Comparison of ENCODE assay signal across 1 cellular context in genomic region chr22:29268511-29269229, GRCh38.
TF ChIP-seq lines count a peak whose summit lies in the region.

No MANE protein-coding gene starts in this region.

TF ChIP-seq in K562, 482 proteins besides CTCF, POLR2A, EP300 and RAD21 (continued from another document and continues in another):
- 0 out of 2 replicates have a peak, but pooled peaks have one; percentile 23 for TF ChIP-seq ZBTB40 (IDR thresholded peaks at IDR 0.05)
- TF ChIP-seq ZBTB40 (CRISPR knock-in tag; IDR thresholded peaks at IDR 0.05), result no peak
- TF ChIP-seq, protein P1, sequence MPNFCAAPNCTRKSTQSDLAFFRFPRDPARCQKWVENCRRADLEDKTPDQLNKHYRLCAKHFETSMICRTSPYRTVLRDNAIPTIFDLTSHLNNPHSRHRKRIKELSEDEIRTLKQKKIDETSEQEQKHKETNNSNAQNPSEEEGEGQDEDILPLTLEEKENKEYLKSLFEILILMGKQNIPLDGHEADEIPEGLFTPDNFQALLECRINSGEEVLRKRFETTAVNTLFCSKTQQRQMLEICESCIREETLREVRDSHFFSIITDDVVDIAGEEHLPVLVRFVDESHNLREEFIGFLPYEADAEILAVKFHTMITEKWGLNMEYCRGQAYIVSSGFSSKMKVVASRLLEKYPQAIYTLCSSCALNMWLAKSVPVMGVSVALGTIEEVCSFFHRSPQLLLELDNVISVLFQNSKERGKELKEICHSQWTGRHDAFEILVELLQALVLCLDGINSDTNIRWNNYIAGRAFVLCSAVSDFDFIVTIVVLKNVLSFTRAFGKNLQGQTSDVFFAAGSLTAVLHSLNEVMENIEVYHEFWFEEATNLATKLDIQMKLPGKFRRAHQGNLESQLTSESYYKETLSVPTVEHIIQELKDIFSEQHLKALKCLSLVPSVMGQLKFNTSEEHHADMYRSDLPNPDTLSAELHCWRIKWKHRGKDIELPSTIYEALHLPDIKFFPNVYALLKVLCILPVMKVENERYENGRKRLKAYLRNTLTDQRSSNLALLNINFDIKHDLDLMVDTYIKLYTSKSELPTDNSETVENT (CRISPR knock-in tag; IDR thresholded peaks at IDR 0.05), result no peak
- TF ChIP-seq ZNF780A (CRISPR knock-in tag; IDR thresholded peaks at IDR 0.05), result no peak
- TF ChIP-seq HMGN3 (IDR thresholded peaks at IDR 0.05; ENCODE audit: borderline replicate concordance, extremely low read depth, insufficient read length, low read depth, low read length), result peak; percentile 31
- TF ChIP-seq ERF (CRISPR knock-in tag; IDR thresholded peaks at IDR 0.05), result peak; percentile 57; the same call in 1 of the 2 replicates
- TF ChIP-seq SMARCA4 (IDR thresholded peaks at IDR 0.05), result no peak
- TF ChIP-seq ZBTB8A (IDR thresholded peaks at IDR 0.05; ENCODE audit: partially characterized antibody), result no peak
- no peak for TF ChIP-seq FUS (optimal IDR thresholded peaks at IDR 0.05; ENCODE audit: low read depth, low read length)
- TF ChIP-seq ZSCAN29 (IDR thresholded peaks at IDR 0.05), result no peak
- TF ChIP-seq ILK (tag; IDR thresholded peaks at IDR 0.05; ENCODE audit: borderline replicate concordance, low read depth), result no peak
- no peak for TF ChIP-seq KDM4B (IDR thresholded peaks at IDR 0.05; ENCODE audit: borderline replicate concordance in 2 of 2, low read depth in 1 of 2)
- TF ChIP-seq SPI1 (IDR thresholded peaks at IDR 0.05; ENCODE audit: borderline replicate concordance, low read depth, low read length), result no peak
- TF ChIP-seq NR1H2 (CRISPR knock-in tag; IDR thresholded peaks at IDR 0.05), result no peak
- TF ChIP-seq CBFA2T2 (conservative IDR thresholded peaks at IDR 0.05), result no peak
- TF ChIP-seq FIP1L1 (IDR thresholded peaks at IDR 0.05; ENCODE audit: low read depth, low read length, poor library complexity, severe bottlenecking), result peak; percentile 63
- no peak for TF ChIP-seq U2AF2 (optimal IDR thresholded peaks at IDR 0.05; ENCODE audit: low read depth, low read length)
- no peak for TF ChIP-seq EGR1 (conservative IDR thresholded peaks at IDR 0.05)
- peak; percentile 98 for TF ChIP-seq L3MBTL2 (IDR thresholded peaks at IDR 0.05)
- TF ChIP-seq EZH2 (IDR thresholded peaks at IDR 0.05; ENCODE audit: borderline replicate concordance, low read depth, low read length), result no peak
- TF ChIP-seq HDGF (IDR thresholded peaks at IDR 0.05), result no peak
- TF ChIP-seq SMARCE1 (IDR thresholded peaks at IDR 0.05), result no peak
- TF ChIP-seq NONO (IDR thresholded peaks at IDR 0.05; ENCODE audit: low read depth in 2 of 2, low read length in 1 of 2), result peak in 1 of 2 experiments; percentile 19; a peak in 1 of 4 replicates
- no peak for TF ChIP-seq NR4A1 (CRISPR knock-in tag; IDR thresholded peaks at IDR 0.05)
- 0 out of 2 replicates have a peak, but pooled peaks have one; percentile 19 for TF ChIP-seq NR4A1 (tag; IDR thresholded peaks at IDR 0.05)
- no peak for TF ChIP-seq MLX (CRISPR knock-in tag; conservative IDR thresholded peaks at IDR 0.05)
- peak; percentile 76 for TF ChIP-seq U2AF1 (optimal IDR thresholded peaks at IDR 0.05; ENCODE audit: low read depth, low read length)
- TF ChIP-seq KLF16 (IDR thresholded peaks at IDR 0.05), result no peak
- no peak for TF ChIP-seq CHD4 (IDR thresholded peaks at IDR 0.05; ENCODE audit: insufficient read depth, insufficient replicate concordance, low read depth, low read length, poor library complexity, severe bottlenecking)
- TF ChIP-seq ZNF140 (CRISPR knock-in tag; IDR thresholded peaks at IDR 0.05), result 0 out of 2 replicates have a peak, but pooled peaks have one; percentile 11
- TF ChIP-seq E2F3 (CRISPR knock-in tag; IDR thresholded peaks at IDR 0.05), result peak; percentile 85
- TF ChIP-seq MYBL2 (IDR thresholded peaks at IDR 0.05; ENCODE audit: low read depth), result no peak
- no peak for TF ChIP-seq MYBL2 (CRISPR knock-in tag; IDR thresholded peaks at IDR 0.05; ENCODE audit: borderline replicate concordance)
- TF ChIP-seq YY1 (IDR thresholded peaks at IDR 0.05; ENCODE audit: borderline replicate concordance in 1 of 3, control insufficient read depth in 1 of 3, extremely low read depth in 1 of 3, insufficient read depth in 3 of 3, insufficient read length in 1 of 3, insufficient replicate concordance in 2 of 3, low read depth in 1 of 3, low read length in 2 of 3), result peak in 1 of 3 experiments; percentile 23
- TF ChIP-seq BRD4 (IDR thresholded peaks at IDR 0.05), result peak; percentile 99
- TF ChIP-seq, protein P2, sequence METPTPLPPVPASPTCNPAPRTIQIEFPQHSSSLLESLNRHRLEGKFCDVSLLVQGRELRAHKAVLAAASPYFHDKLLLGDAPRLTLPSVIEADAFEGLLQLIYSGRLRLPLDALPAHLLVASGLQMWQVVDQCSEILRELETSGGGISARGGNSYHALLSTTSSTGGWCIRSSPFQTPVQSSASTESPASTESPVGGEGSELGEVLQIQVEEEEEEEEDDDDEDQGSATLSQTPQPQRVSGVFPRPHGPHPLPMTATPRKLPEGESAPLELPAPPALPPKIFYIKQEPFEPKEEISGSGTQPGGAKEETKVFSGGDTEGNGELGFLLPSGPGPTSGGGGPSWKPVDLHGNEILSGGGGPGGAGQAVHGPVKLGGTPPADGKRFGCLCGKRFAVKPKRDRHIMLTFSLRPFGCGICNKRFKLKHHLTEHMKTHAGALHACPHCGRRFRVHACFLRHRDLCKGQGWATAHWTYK (CRISPR knock-in tag; IDR thresholded peaks at IDR 0.05), result peak; percentile 47; the same call in 1 of the 2 replicates
- 0 out of 2 replicates have a peak, but pooled peaks have one; percentile 1 for TF ChIP-seq GTF2E2 (tag; IDR thresholded peaks at IDR 0.05)
- TF ChIP-seq RBFOX2 (IDR thresholded peaks at IDR 0.05; ENCODE audit: low read depth, low read length), result peak; percentile 85
- no peak for TF ChIP-seq MED1 (CRISPR knock-in tag; IDR thresholded peaks at IDR 0.05; ENCODE audit: borderline replicate concordance)
- no peak for TF ChIP-seq HMG20B (CRISPR knock-in tag; IDR thresholded peaks at IDR 0.05)
- TF ChIP-seq NCOA1 (IDR thresholded peaks at IDR 0.05; ENCODE audit: low read depth), result no peak
- 0 out of 2 replicates have a peak, but pooled peaks have one; percentile 51 for TF ChIP-seq ZNF311 (CRISPR knock-in tag; IDR thresholded peaks at IDR 0.05)
- TF ChIP-seq, protein P3, sequence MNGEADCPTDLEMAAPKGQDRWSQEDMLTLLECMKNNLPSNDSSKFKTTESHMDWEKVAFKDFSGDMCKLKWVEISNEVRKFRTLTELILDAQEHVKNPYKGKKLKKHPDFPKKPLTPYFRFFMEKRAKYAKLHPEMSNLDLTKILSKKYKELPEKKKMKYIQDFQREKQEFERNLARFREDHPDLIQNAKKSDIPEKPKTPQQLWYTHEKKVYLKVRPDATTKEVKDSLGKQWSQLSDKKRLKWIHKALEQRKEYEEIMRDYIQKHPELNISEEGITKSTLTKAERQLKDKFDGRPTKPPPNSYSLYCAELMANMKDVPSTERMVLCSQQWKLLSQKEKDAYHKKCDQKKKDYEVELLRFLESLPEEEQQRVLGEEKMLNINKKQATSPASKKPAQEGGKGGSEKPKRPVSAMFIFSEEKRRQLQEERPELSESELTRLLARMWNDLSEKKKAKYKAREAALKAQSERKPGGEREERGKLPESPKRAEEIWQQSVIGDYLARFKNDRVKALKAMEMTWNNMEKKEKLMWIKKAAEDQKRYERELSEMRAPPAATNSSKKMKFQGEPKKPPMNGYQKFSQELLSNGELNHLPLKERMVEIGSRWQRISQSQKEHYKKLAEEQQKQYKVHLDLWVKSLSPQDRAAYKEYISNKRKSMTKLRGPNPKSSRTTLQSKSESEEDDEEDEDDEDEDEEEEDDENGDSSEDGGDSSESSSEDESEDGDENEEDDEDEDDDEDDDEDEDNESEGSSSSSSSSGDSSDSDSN (IDR thresholded peaks at IDR 0.05; ENCODE audit: borderline replicate concordance in 1 of 2, low read depth in 2 of 2, low read length in 2 of 2), result 0 out of 4 replicates have a peak, but pooled peaks of 1 of the 2 experiments have one; percentile 60
- TF ChIP-seq ZNF174 (CRISPR knock-in tag; IDR thresholded peaks at IDR 0.05), result no peak
- TF ChIP-seq GABPB1 (CRISPR knock-in tag; IDR thresholded peaks at IDR 0.05), result peak; percentile 27; the same call in 1 of the 2 replicates
- no peak for TF ChIP-seq ATF7 (IDR thresholded peaks at IDR 0.05)
- TF ChIP-seq ZNF274 (IDR thresholded peaks at IDR 0.05; ENCODE audit: borderline replicate concordance, low read depth, low read length), result no peak
- no peak for TF ChIP-seq PYGO2 (tag; IDR thresholded peaks at IDR 0.05)
- TF ChIP-seq, protein P4, sequence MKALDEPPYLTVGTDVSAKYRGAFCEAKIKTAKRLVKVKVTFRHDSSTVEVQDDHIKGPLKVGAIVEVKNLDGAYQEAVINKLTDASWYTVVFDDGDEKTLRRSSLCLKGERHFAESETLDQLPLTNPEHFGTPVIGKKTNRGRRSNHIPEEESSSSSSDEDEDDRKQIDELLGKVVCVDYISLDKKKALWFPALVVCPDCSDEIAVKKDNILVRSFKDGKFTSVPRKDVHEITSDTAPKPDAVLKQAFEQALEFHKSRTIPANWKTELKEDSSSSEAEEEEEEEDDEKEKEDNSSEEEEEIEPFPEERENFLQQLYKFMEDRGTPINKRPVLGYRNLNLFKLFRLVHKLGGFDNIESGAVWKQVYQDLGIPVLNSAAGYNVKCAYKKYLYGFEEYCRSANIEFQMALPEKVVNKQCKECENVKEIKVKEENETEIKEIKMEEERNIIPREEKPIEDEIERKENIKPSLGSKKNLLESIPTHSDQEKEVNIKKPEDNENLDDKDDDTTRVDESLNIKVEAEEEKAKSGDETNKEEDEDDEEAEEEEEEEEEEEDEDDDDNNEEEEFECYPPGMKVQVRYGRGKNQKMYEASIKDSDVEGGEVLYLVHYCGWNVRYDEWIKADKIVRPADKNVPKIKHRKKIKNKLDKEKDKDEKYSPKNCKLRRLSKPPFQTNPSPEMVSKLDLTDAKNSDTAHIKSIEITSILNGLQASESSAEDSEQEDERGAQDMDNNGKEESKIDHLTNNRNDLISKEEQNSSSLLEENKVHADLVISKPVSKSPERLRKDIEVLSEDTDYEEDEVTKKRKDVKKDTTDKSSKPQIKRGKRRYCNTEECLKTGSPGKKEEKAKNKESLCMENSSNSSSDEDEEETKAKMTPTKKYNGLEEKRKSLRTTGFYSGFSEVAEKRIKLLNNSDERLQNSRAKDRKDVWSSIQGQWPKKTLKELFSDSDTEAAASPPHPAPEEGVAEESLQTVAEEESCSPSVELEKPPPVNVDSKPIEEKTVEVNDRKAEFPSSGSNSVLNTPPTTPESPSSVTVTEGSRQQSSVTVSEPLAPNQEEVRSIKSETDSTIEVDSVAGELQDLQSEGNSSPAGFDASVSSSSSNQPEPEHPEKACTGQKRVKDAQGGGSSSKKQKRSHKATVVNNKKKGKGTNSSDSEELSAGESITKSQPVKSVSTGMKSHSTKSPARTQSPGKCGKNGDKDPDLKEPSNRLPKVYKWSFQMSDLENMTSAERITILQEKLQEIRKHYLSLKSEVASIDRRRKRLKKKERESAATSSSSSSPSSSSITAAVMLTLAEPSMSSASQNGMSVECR (CRISPR knock-in tag; IDR thresholded peaks at IDR 0.05), result peak; percentile 14; the same call in 1 of the 2 replicates
